In the genomic region with DNA sequence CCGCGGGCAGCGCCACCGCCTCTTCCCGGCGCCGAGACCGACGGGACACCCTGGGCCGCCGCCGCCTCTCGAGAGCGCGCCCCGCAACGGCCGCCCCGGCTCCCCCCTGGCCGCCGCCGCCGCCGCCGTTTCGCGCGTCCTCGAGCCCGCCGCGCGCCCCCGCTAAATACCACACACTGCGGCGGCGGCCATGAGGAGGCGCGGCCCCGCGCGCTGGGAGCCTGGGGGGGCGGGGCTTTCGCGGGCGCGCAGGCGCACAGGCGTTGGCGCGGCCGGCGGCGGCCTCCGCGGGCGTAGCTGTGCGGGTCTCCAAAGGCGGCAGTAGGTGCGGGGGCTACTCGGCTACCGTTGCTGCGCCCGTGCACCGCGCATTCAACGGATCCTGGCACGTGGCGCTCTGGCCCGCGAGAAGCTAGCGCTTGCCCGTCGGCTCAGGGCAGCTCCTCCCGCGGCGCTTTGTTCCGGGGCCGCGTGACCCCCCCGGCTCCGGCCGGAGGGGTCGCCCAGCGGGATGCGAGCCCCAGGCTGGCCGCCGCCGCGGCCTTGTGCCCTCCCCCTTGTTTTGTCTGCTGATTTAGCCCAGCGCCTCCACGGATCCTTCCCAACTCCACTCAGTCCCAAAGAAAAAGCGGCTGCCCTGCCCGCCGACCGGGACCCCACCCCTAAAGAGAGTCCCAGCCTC, we compare ENCODE assay signal across 1 cellular context.
TF ChIP-seq lines count a peak whose summit lies in the region.

A gene with protein sequence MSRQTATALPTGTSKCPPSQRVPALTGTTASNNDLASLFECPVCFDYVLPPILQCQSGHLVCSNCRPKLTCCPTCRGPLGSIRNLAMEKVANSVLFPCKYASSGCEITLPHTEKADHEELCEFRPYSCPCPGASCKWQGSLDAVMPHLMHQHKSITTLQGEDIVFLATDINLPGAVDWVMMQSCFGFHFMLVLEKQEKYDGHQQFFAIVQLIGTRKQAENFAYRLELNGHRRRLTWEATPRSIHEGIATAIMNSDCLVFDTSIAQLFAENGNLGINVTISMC (minus strand): TSS at position 142 of the 682 bp plus-strand sequence. CDS start 22,985 bp downstream, outside the sequence.

TF ChIP-seq in K562, 482 proteins besides CTCF, POLR2A, EP300 and RAD21 (continued from another document and continues in another):
- TF ChIP-seq ZNF639 (CRISPR knock-in tag; conservative IDR thresholded peaks at IDR 0.05 in 1 of 2, IDR thresholded peaks at IDR 0.05 in 1 of 2) (peak in 1 of 2 experiments; percentile 93; a peak in 2 of 4 replicates), ZSCAN32 (CRISPR knock-in tag; IDR thresholded peaks at IDR 0.05) (no peak), MCM5 (IDR thresholded peaks at IDR 0.05; ENCODE audit: low read depth) (no peak), ZNF444 (CRISPR knock-in tag; IDR thresholded peaks at IDR 0.05) (no peak), CREM (IDR thresholded peaks at IDR 0.05; ENCODE audit: low read depth) (0 out of 2 replicates have a peak, but pooled peaks have one; percentile 6), KLF1 (tag; IDR thresholded peaks at IDR 0.05) (no peak), HEY1 (CRISPR knock-in tag; IDR thresholded peaks at IDR 0.05; ENCODE audit: borderline replicate concordance) (no peak), ZNF140 (CRISPR knock-in tag; IDR thresholded peaks at IDR 0.05) (no peak), HNRNPLL (IDR thresholded peaks at IDR 0.05; ENCODE audit: low read depth, low read length, poor library complexity, severe bottlenecking) (peak; percentile 93), ERF (CRISPR knock-in tag; IDR thresholded peaks at IDR 0.05) (no peak; the same call in 1 of the 2 replicates), KLF10 (CRISPR knock-in tag; IDR thresholded peaks at IDR 0.05) (no peak), MECOM (CRISPR knock-in tag; IDR thresholded peaks at IDR 0.05) (no peak), TCFL5 (CRISPR knock-in tag; conservative IDR thresholded peaks at IDR 0.05) (no peak), ZNF282 (CRISPR knock-in tag; IDR thresholded peaks at IDR 0.05) (no peak), ILF3 (IDR thresholded peaks at IDR 0.05; ENCODE audit: borderline replicate concordance) (no peak), MGA (IDR thresholded peaks at IDR 0.05) (peak; percentile 35; the same call in 1 of the 2 replicates), ZNF263 (CRISPR knock-in tag; IDR thresholded peaks at IDR 0.05; ENCODE audit: borderline replicate concordance) (no peak), RHOXF2B (CRISPR knock-in tag; conservative IDR thresholded peaks at IDR 0.05) (no peak), SMARCC2 (IDR thresholded peaks at IDR 0.05; ENCODE audit: low read depth) (no peak), ZNF780A (CRISPR knock-in tag; IDR thresholded peaks at IDR 0.05) (no peak), NCOR1 (IDR thresholded peaks at IDR 0.05) (no peak), ZNF445 (CRISPR knock-in tag; IDR thresholded peaks at IDR 0.05; ENCODE audit: low read depth) (no peak), HMG20B (CRISPR knock-in tag; IDR thresholded peaks at IDR 0.05) (no peak)
- TF ChIP-seq, protein P1, sequence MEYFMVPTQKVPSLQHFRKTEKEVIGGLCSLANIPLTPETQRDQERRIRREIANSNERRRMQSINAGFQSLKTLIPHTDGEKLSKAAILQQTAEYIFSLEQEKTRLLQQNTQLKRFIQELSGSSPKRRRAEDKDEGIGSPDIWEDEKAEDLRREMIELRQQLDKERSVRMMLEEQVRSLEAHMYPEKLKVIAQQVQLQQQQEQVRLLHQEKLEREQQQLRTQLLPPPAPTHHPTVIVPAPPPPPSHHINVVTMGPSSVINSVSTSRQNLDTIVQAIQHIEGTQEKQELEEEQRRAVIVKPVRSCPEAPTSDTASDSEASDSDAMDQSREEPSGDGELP (CRISPR knock-in tag; IDR thresholded peaks at IDR 0.05; ENCODE audit: borderline replicate concordance) = 0 out of 2 replicates have a peak, but pooled peaks have one; percentile 37
- TF ChIP-seq, protein P2, sequence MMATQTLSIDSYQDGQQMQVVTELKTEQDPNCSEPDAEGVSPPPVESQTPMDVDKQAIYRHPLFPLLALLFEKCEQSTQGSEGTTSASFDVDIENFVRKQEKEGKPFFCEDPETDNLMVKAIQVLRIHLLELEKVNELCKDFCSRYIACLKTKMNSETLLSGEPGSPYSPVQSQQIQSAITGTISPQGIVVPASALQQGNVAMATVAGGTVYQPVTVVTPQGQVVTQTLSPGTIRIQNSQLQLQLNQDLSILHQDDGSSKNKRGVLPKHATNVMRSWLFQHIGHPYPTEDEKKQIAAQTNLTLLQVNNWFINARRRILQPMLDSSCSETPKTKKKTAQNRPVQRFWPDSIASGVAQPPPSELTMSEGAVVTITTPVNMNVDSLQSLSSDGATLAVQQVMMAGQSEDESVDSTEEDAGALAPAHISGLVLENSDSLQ (IDR thresholded peaks at IDR 0.05) = no peak
- TF ChIP-seq, protein P3, sequence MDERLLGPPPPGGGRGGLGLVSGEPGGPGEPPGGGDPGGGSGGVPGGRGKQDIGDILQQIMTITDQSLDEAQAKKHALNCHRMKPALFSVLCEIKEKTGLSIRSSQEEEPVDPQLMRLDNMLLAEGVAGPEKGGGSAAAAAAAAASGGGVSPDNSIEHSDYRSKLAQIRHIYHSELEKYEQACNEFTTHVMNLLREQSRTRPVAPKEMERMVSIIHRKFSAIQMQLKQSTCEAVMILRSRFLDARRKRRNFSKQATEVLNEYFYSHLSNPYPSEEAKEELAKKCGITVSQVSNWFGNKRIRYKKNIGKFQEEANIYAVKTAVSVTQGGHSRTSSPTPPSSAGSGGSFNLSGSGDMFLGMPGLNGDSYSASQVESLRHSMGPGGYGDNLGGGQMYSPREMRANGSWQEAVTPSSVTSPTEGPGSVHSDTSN (CRISPR knock-in tag; IDR thresholded peaks at IDR 0.05; ENCODE audit: low read depth) = no peak
- TF ChIP-seq, protein P3 (tag; conservative IDR thresholded peaks at IDR 0.05; ENCODE audit: low read depth) = no peak
- TF ChIP-seq, protein P4, sequence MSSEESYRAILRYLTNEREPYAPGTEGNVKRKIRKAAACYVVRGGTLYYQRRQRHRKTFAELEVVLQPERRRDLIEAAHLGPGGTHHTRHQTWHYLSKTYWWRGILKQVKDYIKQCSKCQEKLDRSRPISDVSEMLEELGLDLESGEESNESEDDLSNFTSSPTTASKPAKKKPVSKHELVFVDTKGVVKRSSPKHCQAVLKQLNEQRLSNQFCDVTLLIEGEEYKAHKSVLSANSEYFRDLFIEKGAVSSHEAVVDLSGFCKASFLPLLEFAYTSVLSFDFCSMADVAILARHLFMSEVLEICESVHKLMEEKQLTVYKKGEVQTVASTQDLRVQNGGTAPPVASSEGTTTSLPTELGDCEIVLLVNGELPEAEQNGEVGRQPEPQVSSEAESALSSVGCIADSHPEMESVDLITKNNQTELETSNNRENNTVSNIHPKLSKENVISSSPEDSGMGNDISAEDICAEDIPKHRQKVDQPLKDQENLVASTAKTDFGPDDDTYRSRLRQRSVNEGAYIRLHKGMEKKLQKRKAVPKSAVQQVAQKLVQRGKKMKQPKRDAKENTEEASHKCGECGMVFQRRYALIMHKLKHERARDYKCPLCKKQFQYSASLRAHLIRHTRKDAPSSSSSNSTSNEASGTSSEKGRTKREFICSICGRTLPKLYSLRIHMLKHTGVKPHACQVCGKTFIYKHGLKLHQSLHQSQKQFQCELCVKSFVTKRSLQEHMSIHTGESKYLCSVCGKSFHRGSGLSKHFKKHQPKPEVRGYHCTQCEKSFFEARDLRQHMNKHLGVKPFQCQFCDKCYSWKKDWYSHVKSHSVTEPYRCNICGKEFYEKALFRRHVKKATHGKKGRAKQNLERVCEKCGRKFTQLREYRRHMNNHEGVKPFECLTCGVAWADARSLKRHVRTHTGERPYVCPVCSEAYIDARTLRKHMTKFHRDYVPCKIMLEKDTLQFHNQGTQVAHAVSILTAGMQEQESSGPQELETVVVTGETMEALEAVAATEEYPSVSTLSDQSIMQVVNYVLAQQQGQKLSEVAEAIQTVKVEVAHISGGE (CRISPR knock-in tag; IDR thresholded peaks at IDR 0.05) = peak in 1 of 3 experiments; percentile 79; a peak in 2 of 6 replicates
